Comparison of ENCODE assay signal across 8 cellular contexts in genomic region chr3:58630081-58630709, GRCh38. TPM values are rescaled to one million over a fixed set of nuclear protein-coding genes. Genes with fewer than 3 reads are reported as not detected.
DNase-seq lines count a peak whose midpoint lies in the region; ATAC-seq and TF ChIP-seq lines count a peak whose summit lies in the region.

No MANE protein-coding gene starts in this region.

- H3K9me3 ChIP-seq in SJSA1 (replicated peaks) (0 out of 2 replicates have a peak, but pooled peaks cover 3% of the 10 kb centered on the region), uterus (no peaks in the 10 kb centered on the region)

- H3K27me3 ChIP-seq in SJSA1 (replicated peaks), result no peaks in the 10 kb centered on the region
- H3K27me3 ChIP-seq in uterus, result no peaks in the 10 kb centered on the region

- H3K27ac ChIP-seq in SJSA1 (0 out of 2 replicates have a peak overlapping the region, but pooled peaks have one; percentile 4), uterus (peak overlapping the region; percentile 48 to 74)

- H3K4me3 ChIP-seq in SJSA1 (no peak overlapping the region), uterus (no peak overlapping the region)

- no peaks in the 10 kb centered on the region for H3K36me3 Mint-ChIP-seq in activated naive CD4-positive, alpha-beta T cell treated with anti-CD3 and anti-CD28 coated beads, Interleukin-2, amount 10 ng/mL, durations not matched to agents 7 days and 5 days
- no peaks in the 10 kb centered on the region for H3K36me3 Mint-ChIP-seq in progenitor cell of endocrine pancreas (ENCODE audit: insufficient read depth)

- TF ChIP-seq CTCF in progenitor cell of endocrine pancreas (IDR thresholded peaks at IDR 0.05; ENCODE audit: unreplicated experiment), result peak; percentile 88
- peak; percentile 88 to 92 (median 90) for TF ChIP-seq CTCF in uterus (IDR thresholded peaks at IDR 0.05)

- no peak overlapping the region for H3K4me3 Mint-ChIP-seq in activated naive CD4-positive, alpha-beta T cell treated with anti-CD3 and anti-CD28 coated beads, Interleukin-2, amount 10 ng/mL, durations not matched to agents 7 days and 5 days
- no peak overlapping the region for H3K4me3 Mint-ChIP-seq in progenitor cell of endocrine pancreas (ENCODE audit: low read depth)

- ATAC-seq in Right ventricle myocardium superior (ENCODE audit: poor library complexity) (peak; percentile 37), HG02885 (IDR thresholded peaks at IDR 0.05; ENCODE audit: poor library complexity, unreplicated experiment) (no peak)

- DNase-seq in Daoy (ENCODE audit: low read depth) (peak; percentile 55), HT-29 (ENCODE audit: low spot score) (peak; percentile 68), SJSA1 (ENCODE audit: low read depth in 1 of 2, low spot score in 2 of 2) (peak; percentile 65 to 67), Right ventricle myocardium superior (no peak), progenitor cell of endocrine pancreas (ENCODE audit: low spot score, unreplicated experiment) (peak; percentile 68), uterus (peak; percentile 57 to 74)
- DNase-seq in activated naive CD4-positive, alpha-beta T cell treated with anti-CD3 and anti-CD28 coated beads, Interleukin-2, amount 10 ng/mL, durations not matched to agents 7 days and 5 days, result peak; percentile 72

- H3K4me1 ChIP-seq in SJSA1 (replicated peaks), result peaks cover 33% of the 10 kb centered on the region
- H3K4me1 ChIP-seq in uterus, result peaks cover 0 to 11% of the 10 kb centered on the region in 2 donors

- TF ChIP-seq POLR2A in uterus (IDR thresholded peaks at IDR 0.05), result no peak

- H3K27ac Mint-ChIP-seq in activated naive CD4-positive, alpha-beta T cell treated with anti-CD3 and anti-CD28 coated beads, Interleukin-2, amount 10 ng/mL, durations not matched to agents 7 days and 5 days, result no peak overlapping the region
- H3K27ac Mint-ChIP-seq in progenitor cell of endocrine pancreas, result no peak overlapping the region

- no peaks in the 10 kb centered on the region for H3K9me3 Mint-ChIP-seq in activated naive CD4-positive, alpha-beta T cell treated with anti-CD3 and anti-CD28 coated beads, Interleukin-2, amount 10 ng/mL, durations not matched to agents 7 days and 5 days
- no peaks in the 10 kb centered on the region for H3K9me3 Mint-ChIP-seq in progenitor cell of endocrine pancreas (ENCODE audit: low read depth)

- H3K27me3 Mint-ChIP-seq in activated naive CD4-positive, alpha-beta T cell treated with anti-CD3 and anti-CD28 coated beads, Interleukin-2, amount 10 ng/mL, durations not matched to agents 7 days and 5 days, result peaks cover 14% of the 10 kb centered on the region
- H3K27me3 Mint-ChIP-seq in progenitor cell of endocrine pancreas, result peaks cover 9% of the 10 kb centered on the region

- H3K36me3 ChIP-seq in SJSA1, result no peaks in the 10 kb centered on the region
- H3K36me3 ChIP-seq in uterus, result no peaks in the 10 kb centered on the region

- CTCF ChIA-PET in activated naive CD4-positive, alpha-beta T cell treated with anti-CD3 and anti-CD28 coated beads, Interleukin-2, amount 10 ng/mL, durations not matched to agents 7 days and 5 days (lab: Charles Lee), result interaction anchor here (0.6 to 12.7 kb wide), 22 partner anchors 11 to 442 kb away, joined by 3 to 127 read pairs (median 4); partner anchors contain the start of genes HTD2 and RPP14

- intact Hi-C loops in Right ventricle myocardium superior (cut with DNase I) (loop anchor here (2.0 kb wide), 2 partner anchors 61 to 69 kb away; no protein-coding TSS in a partner anchor), uterus (cut with DNase I; ENCODE audit: low total_unique reads) (loop anchor here (10.0 kb wide), 2 partner anchors 65 to 305 kb away; no protein-coding TSS in a partner anchor)

- peaks cover 2% of the 10 kb centered on the region for H3K4me1 Mint-ChIP-seq in activated naive CD4-positive, alpha-beta T cell treated with anti-CD3 and anti-CD28 coated beads, Interleukin-2, amount 10 ng/mL, durations not matched to agents 7 days and 5 days
- H3K4me1 Mint-ChIP-seq in progenitor cell of endocrine pancreas (ENCODE audit: low read depth), result no peaks in the 10 kb centered on the region

RNA-seq across cellular contexts. Expression of gene FAM3D, which starts 36.4 kb away (rescaled TPM):
- total RNA-seq in Daoy (2014; rRNA removed; shearing (Covaris generic)), result not detected in 2 replicates
- 50.2 and 58.0 TPM in 2 replicates for total RNA-seq in HT-29 (2014; rRNA removed; shearing (Covaris generic))
- total RNA-seq in SJSA1 (2014; rRNA removed; shearing (Covaris generic)), result not detected in 2 replicates
- not detected for total RNA-seq in Right ventricle myocardium superior
- total RNA-seq in progenitor cell of endocrine pancreas, result not detected in 2 replicates
- under 1 TPM in 1 of 4 donors, not detected in 3; 0.83 TPM for total RNA-seq in uterus

RNA-seq across cellular contexts. Expression of gene FAM107A, which starts 53.0 kb away (rescaled TPM):
- 0.11 TPM in 1 of 2 replicates, not detected in the other for total RNA-seq in Daoy (2014; rRNA removed; shearing (Covaris generic))
- 0.10 TPM in 1 of 2 replicates, not detected in the other for total RNA-seq in HT-29 (2014; rRNA removed; shearing (Covaris generic))
- total RNA-seq in SJSA1 (2014; rRNA removed; shearing (Covaris generic)), result not detected in 2 replicates
- total RNA-seq in Right ventricle myocardium superior (95.2 TPM), progenitor cell of endocrine pancreas (0.09 TPM in 1 of 2 replicates, not detected in the other), uterus (100 to 1,000 TPM in 1 of 4 donors, 10 to 100 TPM in 3; 16.2 to 140 (median 61.2) TPM)

Comparison
In these comparisons a context has a peak if more than half of its experiments do, and no peak if none do; other contexts are left out.
1. RNA of gene FAM3D, which starts 36.4 kb away (total RNA-seq): 50.2 to 58.0 TPM in HT-29; 0.83 TPM in uterus, not detected in progenitor cell of endocrine pancreas, not detected in Daoy, not detected in SJSA1 and not detected in Right ventricle myocardium superior (single experiment); every median in the first group is over 10 times any median in the second.
2. RNA of gene FAM107A, which starts 53.0 kb away (total RNA-seq): 16.2 to 140 TPM in uterus and 95.2 TPM in Right ventricle myocardium superior (single experiment); 0.11 TPM in Daoy, 0.10 TPM in HT-29, 0.09 TPM in progenitor cell of endocrine pancreas and not detected in SJSA1; every median in the first group is over 10 times any median in the second.